17 cellular contexts compared by ENCODE assay signal in the genomic region with DNA sequence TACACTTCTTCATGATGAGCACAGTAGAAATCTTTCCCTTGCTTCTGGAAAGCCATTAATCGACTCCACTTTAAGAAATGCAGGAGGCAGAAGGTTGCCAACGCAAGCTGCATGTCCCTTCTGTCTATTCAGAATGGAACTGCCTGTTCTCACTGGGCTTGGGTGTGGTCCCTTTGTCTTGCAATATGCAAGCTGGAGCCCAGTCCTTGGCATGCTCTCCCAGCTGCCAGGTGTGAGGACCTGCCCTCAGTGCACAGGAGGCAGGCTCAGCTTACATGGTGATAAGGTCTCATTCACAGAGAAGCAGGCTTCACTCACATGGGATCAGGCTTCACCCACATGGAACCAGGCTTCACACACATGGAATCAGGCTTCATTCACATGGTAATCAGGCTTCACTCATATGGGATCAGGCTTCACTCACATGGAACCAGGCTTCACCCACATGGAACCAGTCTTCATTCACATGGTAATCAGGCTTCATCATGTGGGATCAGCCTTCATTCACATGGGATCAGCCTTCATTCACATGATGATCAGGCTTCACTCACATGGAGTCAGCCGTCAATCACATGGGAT. TPM values are rescaled to one million over a fixed set of nuclear protein-coding genes. Genes with fewer than 3 reads are reported as not detected.
DNase-seq lines count a peak whose midpoint lies in the region; ATAC-seq and TF ChIP-seq lines count a peak whose summit lies in the region.
"Had no signal": no experiment of that assay in that cellular context is flagged by ENCODE, and none has a peak within 500 bp of the region (broad histone marks: within the 10 kb centered on the region; RNA-seq: fewer than 3 reads in every experiment).

No MANE protein-coding gene starts in this region.

- no peaks in the 10 kb centered on the region for H3K27me3 ChIP-seq in gastroesophageal sphincter

- intact Hi-C loops in left colon (cut with DNase I, micrococcal nuclease), result loop anchor here (10.0 kb wide), 2 partner anchors 748 to 988 kb away; no protein-coding TSS in a partner anchor

- H3K36me3 ChIP-seq in gastroesophageal sphincter, result no peaks in the 10 kb centered on the region
- H3K36me3 ChIP-seq: WERI-Rb-1 had no signal

- WGBS in gastroesophageal sphincter (ENCODE audit: low coverage in 1 of 2), 2 donors, result 80 to 100% methylated on average over 1 to 2 of the region's 3 CpGs

- no peak overlapping the region for H3K27ac ChIP-seq in gastroesophageal sphincter
- H3K27ac ChIP-seq: HL-60, WERI-Rb-1 had no signal

- ATAC-seq in left colon, result peak; percentile 89
- no peak for ATAC-seq in gastroesophageal sphincter

- TF ChIP-seq EP300 in gastroesophageal sphincter (IDR thresholded peaks at IDR 0.05), result no peak

- H3K4me1 ChIP-seq in gastroesophageal sphincter, result peaks cover 0 to 6% (median 0%) of the 10 kb centered on the region in 3 donors

- H3K9me3 ChIP-seq in gastroesophageal sphincter, result no peaks in the 10 kb centered on the region

- H3K4me3 ChIP-seq in gastroesophageal sphincter, result no peak overlapping the region

- TF ChIP-seq POLR2A in gastroesophageal sphincter (IDR thresholded peaks at IDR 0.05), result no peak

- no peak for TF ChIP-seq CTCF in gastroesophageal sphincter (IDR thresholded peaks at IDR 0.05)

- DNase-seq in DMS79 treated with DMSO at 0.1 percent for 48 hours (lab: John Stamatoyannopoulos, UW) (peak; percentile 78), NCI-H146 treated with DMSO at 0.1 percent for 48 hours (lab: John Stamatoyannopoulos, UW; ENCODE audit: unreplicated experiment) (peak; percentile 73), NCI-H69 (lab: John Stamatoyannopoulos, UW) (peak; percentile 98), left colon (peak; percentile 28 to 62), HuH-7.5 (ENCODE audit: low spot score) (no peak), HK-2 (ENCODE audit: unreplicated experiment) (no peak)
- no peak for DNase-seq in stimulated activated naive CD4-positive, alpha-beta T cell (lab: John Stamatoyannopoulos, UW)
- DNase-seq: activated effector memory CD4-positive, alpha-beta T cell treated with Interleukin-2 at 50 U/mL for 16 hours; amygdala; DND-41; immature natural killer cell; KG1; NCI-H446; nephron progenitor cell; WERI-Rb-1 had no signal

RNA-seq across cellular contexts. Expression of gene USP47, which starts 59.2 kb away (rescaled TPM):
- total RNA-seq in left colon (10 to 100 TPM; 35.3 to 38.9 TPM), gastroesophageal sphincter (100 to 1,000 TPM in 3 of 4 donors, 10 to 100 TPM in 1; 84.7 to 156 (median 115) TPM)

Comparison
In these comparisons a context has a peak if more than half of its experiments do, and no peak if none do; other contexts are left out.
1. DNase-seq: peak in DMS79 treated with DMSO at 0.1 percent for 48 hours (single experiment), NCI-H146 treated with DMSO at 0.1 percent for 48 hours (single experiment), NCI-H69 (single experiment) and left colon (2 of 2); none in HuH-7.5 (single experiment), HK-2 (single experiment) and stimulated activated naive CD4-positive, alpha-beta T cell (0 of 6).